In genomic region chr6:34112102-34112501, GRCh38 we compare ENCODE assay signal across 28 cellular contexts. TPM values are rescaled to one million over a fixed set of nuclear protein-coding genes. Genes with fewer than 3 reads are reported as not detected.
"Had no signal": no experiment of that assay in that cellular context is flagged by ENCODE, and none has a peak within 500 bp of the region (broad histone marks: within the 10 kb centered on the region; RNA-seq: fewer than 3 reads in every experiment).

No MANE protein-coding gene starts in this region.

- H3K36me3 ChIP-seq: SJCRH30 had no signal

- H3K4me1 ChIP-seq: SJCRH30 had no signal

- H3K27ac ChIP-seq: HL-60, KMS-11, RWPE1, SJCRH30 had no signal

- H3K9ac ChIP-seq: KMS-11 had no signal

- H3K27ac Mint-ChIP-seq: IgD-negative memory B cell; T-cell; T-helper 1 cell treated with Interleukin-12 subunit alpha and Interleukin-12 subunit beta and Interleukin-4 antibody, amounts not matched to agents 30 μg/mL and 1 μg/mL, for 36 hours had no signal

- H3K4me3 Mint-ChIP-seq: IgD-negative memory B cell; T-cell; T-helper 1 cell treated with Interleukin-12 subunit alpha and Interleukin-12 subunit beta and Interleukin-4 antibody, amounts not matched to agents 30 μg/mL and 1 μg/mL, for 36 hours had no signal

- H3K4me3 ChIP-seq: K562, SJCRH30 had no signal

- H3K9me3 ChIP-seq: SJCRH30 had no signal

- DNase-seq: Kasumi-1; MM.1S; NCI-H1092 treated with DMSO at 0.1 percent for 48 hours; NCI-H1436; NCI-H187; NCI-H2029; NCI-H2081 treated with DMSO at 0.1 percent for 48 hours; NCI-H2171; NCI-H226; NCI-H446; NCI-H510A; NCI-H524 treated with DMSO at 0.1 percent for 48 hours; NCI-H69; NCI-H774; NK-92 treated with Interleukin-12 subunit alpha and Interleukin-12 subunit beta, amount 100 ng/mL, for 24 hours; PC-3; SHP77 treated with DMSO at 0.1 percent for 48 hours; SJCRH30; SW 1271; T-cell had no signal

- H3K9me3 Mint-ChIP-seq: T-cell; T-helper 1 cell treated with Interleukin-12 subunit alpha and Interleukin-12 subunit beta and Interleukin-4 antibody, amounts not matched to agents 30 μg/mL and 1 μg/mL, for 36 hours had no signal

- H3K4me1 Mint-ChIP-seq: IgD-negative memory B cell had no signal

- H3K4me2 ChIP-seq: KMS-11 had no signal

- H3K36me3 Mint-ChIP-seq: IgD-negative memory B cell, T-cell had no signal

- ATAC-seq: K562, Panc1, PC-3, T-cell had no signal

RNA-seq across cellular contexts. Expression of gene GRM4, which starts 33.8 kb away (rescaled TPM):
- total RNA-seq: M059J, PC-3 had no signal
- polyA plus RNA-seq: IgD-negative memory B cell, K562 had no signal
